In the genomic region with DNA sequence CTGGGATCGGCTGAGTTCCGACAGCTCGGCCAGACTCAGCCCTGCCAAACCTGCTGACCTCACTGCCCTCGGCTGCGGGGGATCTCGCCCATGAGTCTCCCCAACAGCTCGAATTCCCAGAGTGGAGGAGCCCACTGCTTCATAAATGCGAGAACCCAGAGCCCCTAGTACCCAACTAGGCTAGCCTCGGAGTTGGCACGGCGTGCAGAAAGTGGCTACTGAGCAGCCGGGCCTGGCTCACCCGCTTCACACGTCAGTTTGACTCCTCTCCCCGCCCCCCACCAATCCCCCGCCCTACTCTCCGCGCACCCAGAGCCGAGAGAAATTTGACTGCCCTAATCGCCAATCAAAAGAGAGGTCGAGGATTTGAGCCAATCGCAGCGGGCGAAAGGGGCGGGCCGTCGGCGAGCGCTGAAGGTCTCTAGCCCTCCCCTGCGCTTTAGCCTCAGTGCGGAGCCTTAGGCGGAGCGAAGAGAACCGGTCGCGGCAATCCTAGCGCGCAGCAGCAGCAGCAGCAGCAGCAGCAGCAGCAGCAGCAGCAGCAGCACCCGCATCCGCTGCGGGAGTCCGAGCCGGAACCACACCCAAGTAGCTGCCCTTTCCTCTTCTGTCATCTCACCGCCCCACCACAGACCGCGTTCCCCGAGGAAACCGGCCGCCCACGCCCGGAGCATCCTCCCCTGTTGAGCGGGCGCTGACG, we compare ENCODE assay signal across 8 cellular contexts. TPM values are rescaled to one million over a fixed set of nuclear protein-coding genes. Genes with fewer than 3 reads are reported as not detected.
A peak's percentile ranks its signal among the peaks of the same experiment; 100 is the strongest.
DNase-seq lines count a peak whose midpoint lies in the region; ATAC-seq and TF ChIP-seq lines count a peak whose summit lies in the region.

A gene (plus strand): TSS at position 448 of the 700 bp plus-strand sequence. CDS start 264 bp downstream, outside the sequence.

- intact Hi-C loops in activated CD4-positive, alpha-beta T cell treated with anti-CD3 and anti-CD28 coated beads for 36 hours (cut with DNase I, micrococcal nuclease): loop anchor here (1.0 to 5.0 kb wide), 9 partner anchors 36 to 1118 kb away; a partner anchor contains a TSS

- H3K9me3 Mint-ChIP-seq in activated CD4-positive, alpha-beta T cell treated with anti-CD3 and anti-CD28 coated beads for 36 hours (ENCODE audit: low read depth): no peaks in the 10 kb centered on the region

- H3K36me3 Mint-ChIP-seq in activated CD4-positive, alpha-beta T cell treated with anti-CD3 and anti-CD28 coated beads for 36 hours (ENCODE audit: low read depth): peaks cover 36% of the 10 kb centered on the region

- no peaks in the 10 kb centered on the region for H3K27me3 Mint-ChIP-seq in activated CD4-positive, alpha-beta T cell treated with anti-CD3 and anti-CD28 coated beads for 36 hours

- DNase-seq in Ammon's horn (ENCODE audit: low spot score) (peak; percentile 99), GM19238 (ENCODE audit: insufficient read length, low spot score) (peak; percentile 89), NCI-H524 (lab: John Stamatoyannopoulos, UW) (peak; percentile 95), choroid plexus epithelial cell (ENCODE audit: low read depth) (peak; percentile 98), kidney glomerular epithelial cell (lab: John Stamatoyannopoulos, UW) (peak; percentile 93)
- DNase-seq in activated CD4-positive, alpha-beta T cell treated with anti-CD3 and anti-CD28 coated beads for 36 hours: peak; percentile 98
- DNase-seq in stimulated activated CD4-positive, alpha-beta T cell treated with anti-CD3 and anti-CD28 coated beads, Interleukin-1b, Interleukin-23, amount 100 ng/mL, for 1 hour (ENCODE audit: low read depth in 2 of 2): peak; percentile 90 to 92

- H3K4me3 ChIP-seq in choroid plexus epithelial cell (ENCODE audit: low read depth, low read length): peak within 1 kb of the TSS; percentile 91

- H3K27ac Mint-ChIP-seq in activated CD4-positive, alpha-beta T cell treated with anti-CD3 and anti-CD28 coated beads for 36 hours: peak within 1 kb of the TSS; percentile 98

- no peak for TF ChIP-seq CTCF in choroid plexus epithelial cell (conservative IDR thresholded peaks at IDR 0.05; ENCODE audit: low read depth, low read length)

- ATAC-seq in HG03442 (IDR thresholded peaks at IDR 0.05; ENCODE audit: unreplicated experiment): peak; percentile 72
- ATAC-seq in activated CD4-positive, alpha-beta T cell treated with anti-CD3 and anti-CD28 coated beads for 36 hours: peak; percentile 81

- CTCF ChIA-PET in activated CD4-positive, alpha-beta T cell treated with anti-CD3 and anti-CD28 coated beads for 36 hours (lab: Charles Lee): interaction anchor here (0.7 to 1.6 kb wide), 3 partner anchors 16 to 85 kb away, joined by 4 to 7 read pairs (median 4); no protein-coding TSS in a partner anchor

- H3K4me1 Mint-ChIP-seq in activated CD4-positive, alpha-beta T cell treated with anti-CD3 and anti-CD28 coated beads for 36 hours: peaks cover 41% of the 10 kb centered on the region

- peak within 1 kb of the TSS; percentile 79 for H3K4me3 Mint-ChIP-seq in activated CD4-positive, alpha-beta T cell treated with anti-CD3 and anti-CD28 coated beads for 36 hours

- POLR2A ChIA-PET in activated CD4-positive, alpha-beta T cell treated with anti-CD3 and anti-CD28 coated beads for 36 hours (lab: Charles Lee): interaction anchor here (0.6 to 2.9 kb wide), 10 partner anchors 18 to 473 kb away, joined by 3 to 26 read pairs (median 4); no protein-coding TSS in a partner anchor

RNA-seq across cellular contexts. Expression of the gene that starts here (rescaled TPM):
- 100 to 1,000 TPM; 136 to 242 TPM for total RNA-seq in activated CD4-positive, alpha-beta T cell treated with anti-CD3 and anti-CD28 coated beads for 36 hours

Comparison
In these comparisons a context has a peak if more than half of its experiments do, and no peak if none do; other contexts are left out.
1. Peak in every context shown above with its lines: DNase-seq, ATAC-seq and H3K4me3 ChIP-seq.